15 cellular contexts compared by ENCODE assay signal in genomic region chr1:209029737-209030136, GRCh38.
A peak's percentile ranks its signal among the peaks of the same experiment; 100 is the strongest.
DNase-seq lines count a peak whose midpoint lies in the region; ATAC-seq, FAIRE-seq and TF ChIP-seq lines count a peak whose summit lies in the region.
"Had no signal": no experiment of that assay in that cellular context is flagged by ENCODE, and none has a peak within 500 bp of the region (broad histone marks: within the 10 kb centered on the region; RNA-seq: fewer than 3 reads in every experiment).

No MANE protein-coding gene starts in this region.

- no peak overlapping the region for H3K27ac Mint-ChIP-seq in activated CD8-positive, alpha-beta memory T cell treated with anti-CD3 and anti-CD28 coated beads, Interleukin-2, amount 10 ng/mL, durations not matched to agents 7 days and 5 days
- H3K27ac Mint-ChIP-seq: activated naive CD4-positive, alpha-beta T cell treated with anti-CD3 and anti-CD28 coated beads for 36 hours had no signal

- H3K27me3 ChIP-seq in small intestine (ENCODE audit: control insufficient read depth in 2 of 2, insufficient read depth in 2 of 2, low read length in 2 of 2) (no peaks in the 10 kb centered on the region), thyroid gland (no peaks in the 10 kb centered on the region)
- H3K27me3 ChIP-seq: stomach had no signal

- CTCF ChIA-PET in activated CD8-positive, alpha-beta memory T cell treated with anti-CD3 and anti-CD28 coated beads, Interleukin-2, amount 10 ng/mL, durations not matched to agents 7 days and 5 days (lab: Charles Lee), result no interaction called here

- intact Hi-C loops in thyroid gland (cut with DNase I), result no loop called here

- FAIRE-seq in small intestine (lab: Jason Lieb, UNC), result no peak
- FAIRE-seq: A549, colon had no signal

- H3K4me3 Mint-ChIP-seq in activated CD8-positive, alpha-beta memory T cell treated with anti-CD3 and anti-CD28 coated beads, Interleukin-2, amount 10 ng/mL, durations not matched to agents 7 days and 5 days, result no peak overlapping the region
- H3K4me3 Mint-ChIP-seq: activated naive CD4-positive, alpha-beta T cell treated with anti-CD3 and anti-CD28 coated beads for 36 hours had no signal

- H3K4me1 Mint-ChIP-seq in activated CD8-positive, alpha-beta memory T cell treated with anti-CD3 and anti-CD28 coated beads, Interleukin-2, amount 10 ng/mL, durations not matched to agents 7 days and 5 days, result no peaks in the 10 kb centered on the region

- ATAC-seq in activated CD8-positive, alpha-beta memory T cell treated with anti-CD3 and anti-CD28 coated beads, Interleukin-2, amount 10 ng/mL, durations not matched to agents 7 days and 5 days, result no peak
- ATAC-seq: A549 had no signal

- H3K36me3 Mint-ChIP-seq in activated CD8-positive, alpha-beta memory T cell treated with anti-CD3 and anti-CD28 coated beads, Interleukin-2, amount 10 ng/mL, durations not matched to agents 7 days and 5 days, result no peaks in the 10 kb centered on the region

- H3K4me1 ChIP-seq in small intestine (ENCODE audit: control insufficient read depth in 2 of 2, insufficient read depth in 1 of 2, low read depth in 1 of 2, low read length in 1 of 2), result no peaks in the 10 kb centered on the region
- H3K4me1 ChIP-seq in thyroid gland, result peaks cover 4 to 7% of the 10 kb centered on the region in 2 donors
- H3K4me1 ChIP-seq: A549, stomach had no signal

- no peak for TF ChIP-seq POLR2A in thyroid gland (IDR thresholded peaks at IDR 0.05)

- DNase-seq in NCI-H2081 (lab: John Stamatoyannopoulos, UW), result peak; percentile 21 to 30
- no peak for DNase-seq in NCI-H2081 treated with DMSO at 0.1 percent for 48 hours (lab: John Stamatoyannopoulos, UW)
- peak; percentile 10 for DNase-seq in NCI-H774 (lab: John Stamatoyannopoulos, UW)
- DNase-seq in epithelial cell of proximal tubule (ENCODE audit: low read depth), result no peak
- peak; percentile 11 for DNase-seq in small intestine
- no peak for DNase-seq in thyroid gland
- DNase-seq in stimulated activated CD4-positive, alpha-beta T cell treated with anti-CD3 and anti-CD28 coated beads, Interleukin-1b, Interleukin-23, amount 100 ng/mL, for 48 hours, result no peak
- DNase-seq in activated CD8-positive, alpha-beta memory T cell treated with anti-CD3 and anti-CD28 coated beads, Interleukin-2, amount 10 ng/mL, durations not matched to agents 7 days and 5 days, result no peak
- DNase-seq: activated CD4-positive, alpha-beta T cell treated with anti-CD3 and anti-CD28 coated beads, Interleukin-2, amount 50 U/mL, for 1 hour; activated naive CD4-positive, alpha-beta T cell treated with anti-CD3 and anti-CD28 coated beads for 36 hours; stimulated activated CD4-positive, alpha-beta T cell treated with anti-CD3 and anti-CD28 coated beads, Interleukin-4, amount 100 ng/mL, for 4 hours; stomach had no signal

- H3K27me3 Mint-ChIP-seq in activated CD8-positive, alpha-beta memory T cell treated with anti-CD3 and anti-CD28 coated beads, Interleukin-2, amount 10 ng/mL, durations not matched to agents 7 days and 5 days, result no peaks in the 10 kb centered on the region

- H3K4me3 ChIP-seq in epithelial cell of proximal tubule (ENCODE audit: low read depth, low read length), result no peak overlapping the region
- H3K4me3 ChIP-seq in small intestine (ENCODE audit: low read depth in 1 of 2, low read length in 2 of 2), result no peak overlapping the region
- no peak overlapping the region for H3K4me3 ChIP-seq in thyroid gland (replicated peaks in 1 of 3)
- H3K4me3 ChIP-seq: A549, SK-N-MC, stomach had no signal

- H3K9me3 Mint-ChIP-seq in activated CD8-positive, alpha-beta memory T cell treated with anti-CD3 and anti-CD28 coated beads, Interleukin-2, amount 10 ng/mL, durations not matched to agents 7 days and 5 days (ENCODE audit: low read depth), result no peaks in the 10 kb centered on the region
- H3K9me3 Mint-ChIP-seq: activated naive CD4-positive, alpha-beta T cell treated with anti-CD3 and anti-CD28 coated beads for 36 hours had no signal

- H3K27ac ChIP-seq in small intestine (ENCODE audit: low read depth in 1 of 2, low read length in 1 of 2), result no peak overlapping the region
- no peak overlapping the region for H3K27ac ChIP-seq in thyroid gland
- H3K27ac ChIP-seq: A549, SK-N-MC, stomach had no signal

- H3K36me3 ChIP-seq in small intestine (ENCODE audit: control insufficient read depth in 2 of 2, insufficient read depth in 2 of 2, low read length in 2 of 2) (no peaks in the 10 kb centered on the region), thyroid gland (no peaks in the 10 kb centered on the region)
- H3K36me3 ChIP-seq: stomach had no signal

- 60 to 84% (median 65%) methylated on average over 1 of the region's 1 CpG for WGBS in small intestine, 3 donors
- 87 to 93% methylated on average over 1 of the region's 1 CpG for WGBS in thyroid gland, 2 donors

- TF ChIP-seq CTCF in epithelial cell of proximal tubule (conservative IDR thresholded peaks at IDR 0.05; ENCODE audit: low read depth, low read length) (peak; percentile 57), thyroid gland (IDR thresholded peaks at IDR 0.05) (no peak)

- no peaks in the 10 kb centered on the region for H3K9me3 ChIP-seq in small intestine (ENCODE audit: control insufficient read depth, low read depth)
- H3K9me3 ChIP-seq in thyroid gland, result no peaks in the 10 kb centered on the region
- H3K9me3 ChIP-seq: A549, stomach had no signal

Comparison
In these comparisons a context has a peak if more than half of its experiments do, and no peak if none do; other contexts are left out.
1. DNase-seq: peak in NCI-H2081 (2 of 2), NCI-H774 (single experiment) and small intestine (single experiment); none in NCI-H2081 treated with DMSO at 0.1 percent for 48 hours (single experiment), epithelial cell of proximal tubule (single experiment), thyroid gland (0 of 2), stimulated activated CD4-positive, alpha-beta T cell treated with anti-CD3 and anti-CD28 coated beads, Interleukin-1b, Interleukin-23, amount 100 ng/mL, for 48 hours (single experiment) and activated CD8-positive, alpha-beta memory T cell treated with anti-CD3 and anti-CD28 coated beads, Interleukin-2, amount 10 ng/mL, durations not matched to agents 7 days and 5 days (single experiment).